1 cellular context compared by ENCODE assay signal in the genomic region with DNA sequence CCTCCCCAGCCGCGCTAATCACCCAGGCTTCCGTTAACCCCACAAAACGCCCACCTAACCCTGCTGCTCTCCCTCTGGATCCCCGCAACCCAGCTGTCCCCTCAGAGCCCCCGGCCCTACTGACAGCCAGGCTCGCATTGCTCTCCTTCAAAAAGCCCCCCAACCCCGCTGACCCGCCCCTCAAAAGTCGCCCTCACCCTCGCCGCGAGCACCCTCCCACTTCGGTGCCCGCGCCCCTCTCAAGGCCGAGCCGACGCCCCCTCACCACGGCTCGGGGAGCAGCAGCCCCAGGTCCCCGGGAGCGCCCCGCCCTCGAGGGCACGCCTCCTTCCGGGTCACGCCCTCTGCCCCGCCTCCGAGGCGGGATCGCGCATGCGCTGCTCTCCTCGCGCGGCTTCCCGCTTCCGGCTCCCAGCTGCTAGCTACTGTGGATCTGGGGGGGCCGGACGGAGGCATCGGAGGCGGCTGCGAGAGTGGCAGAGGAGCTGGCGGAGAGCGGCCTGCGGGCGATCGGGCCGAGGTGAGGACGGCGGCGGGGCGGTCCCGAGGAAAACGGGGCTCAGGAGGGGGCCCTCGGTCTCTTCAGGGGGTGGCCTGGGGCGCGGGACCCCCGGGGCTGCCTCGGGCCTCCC.
TF ChIP-seq lines count a peak whose summit lies in the region.

No MANE protein-coding gene starts in this region.

TF ChIP-seq in HepG2, 621 proteins besides CTCF, POLR2A, EP300 and RAD21 (continued from another document and continues in another):
- TF ChIP-seq, protein P1, sequence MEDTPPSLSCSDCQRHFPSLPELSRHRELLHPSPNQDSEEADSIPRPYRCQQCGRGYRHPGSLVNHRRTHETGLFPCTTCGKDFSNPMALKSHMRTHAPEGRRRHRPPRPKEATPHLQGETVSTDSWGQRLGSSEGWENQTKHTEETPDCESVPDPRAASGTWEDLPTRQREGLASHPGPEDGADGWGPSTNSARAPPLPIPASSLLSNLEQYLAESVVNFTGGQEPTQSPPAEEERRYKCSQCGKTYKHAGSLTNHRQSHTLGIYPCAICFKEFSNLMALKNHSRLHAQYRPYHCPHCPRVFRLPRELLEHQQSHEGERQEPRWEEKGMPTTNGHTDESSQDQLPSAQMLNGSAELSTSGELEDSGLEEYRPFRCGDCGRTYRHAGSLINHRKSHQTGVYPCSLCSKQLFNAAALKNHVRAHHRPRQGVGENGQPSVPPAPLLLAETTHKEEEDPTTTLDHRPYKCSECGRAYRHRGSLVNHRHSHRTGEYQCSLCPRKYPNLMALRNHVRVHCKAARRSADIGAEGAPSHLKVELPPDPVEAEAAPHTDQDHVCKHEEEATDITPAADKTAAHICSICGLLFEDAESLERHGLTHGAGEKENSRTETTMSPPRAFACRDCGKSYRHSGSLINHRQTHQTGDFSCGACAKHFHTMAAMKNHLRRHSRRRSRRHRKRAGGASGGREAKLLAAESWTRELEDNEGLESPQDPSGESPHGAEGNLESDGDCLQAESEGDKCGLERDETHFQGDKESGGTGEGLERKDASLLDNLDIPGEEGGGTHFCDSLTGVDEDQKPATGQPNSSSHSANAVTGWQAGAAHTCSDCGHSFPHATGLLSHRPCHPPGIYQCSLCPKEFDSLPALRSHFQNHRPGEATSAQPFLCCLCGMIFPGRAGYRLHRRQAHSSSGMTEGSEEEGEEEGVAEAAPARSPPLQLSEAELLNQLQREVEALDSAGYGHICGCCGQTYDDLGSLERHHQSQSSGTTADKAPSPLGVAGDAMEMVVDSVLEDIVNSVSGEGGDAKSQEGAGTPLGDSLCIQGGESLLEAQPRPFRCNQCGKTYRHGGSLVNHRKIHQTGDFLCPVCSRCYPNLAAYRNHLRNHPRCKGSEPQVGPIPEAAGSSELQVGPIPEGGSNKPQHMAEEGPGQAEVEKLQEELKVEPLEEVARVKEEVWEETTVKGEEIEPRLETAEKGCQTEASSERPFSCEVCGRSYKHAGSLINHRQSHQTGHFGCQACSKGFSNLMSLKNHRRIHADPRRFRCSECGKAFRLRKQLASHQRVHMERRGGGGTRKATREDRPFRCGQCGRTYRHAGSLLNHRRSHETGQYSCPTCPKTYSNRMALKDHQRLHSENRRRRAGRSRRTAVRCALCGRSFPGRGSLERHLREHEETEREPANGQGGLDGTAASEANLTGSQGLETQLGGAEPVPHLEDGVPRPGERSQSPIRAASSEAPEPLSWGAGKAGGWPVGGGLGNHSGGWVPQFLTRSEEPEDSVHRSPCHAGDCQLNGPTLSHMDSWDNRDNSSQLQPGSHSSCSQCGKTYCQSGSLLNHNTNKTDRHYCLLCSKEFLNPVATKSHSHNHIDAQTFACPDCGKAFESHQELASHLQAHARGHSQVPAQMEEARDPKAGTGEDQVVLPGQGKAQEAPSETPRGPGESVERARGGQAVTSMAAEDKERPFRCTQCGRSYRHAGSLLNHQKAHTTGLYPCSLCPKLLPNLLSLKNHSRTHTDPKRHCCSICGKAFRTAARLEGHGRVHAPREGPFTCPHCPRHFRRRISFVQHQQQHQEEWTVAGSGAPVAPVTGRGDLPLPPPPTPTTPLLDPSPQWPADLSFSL (CRISPR knock-in tag; IDR thresholded peaks at IDR 0.05) = no peak
- TF ChIP-seq, protein P2, sequence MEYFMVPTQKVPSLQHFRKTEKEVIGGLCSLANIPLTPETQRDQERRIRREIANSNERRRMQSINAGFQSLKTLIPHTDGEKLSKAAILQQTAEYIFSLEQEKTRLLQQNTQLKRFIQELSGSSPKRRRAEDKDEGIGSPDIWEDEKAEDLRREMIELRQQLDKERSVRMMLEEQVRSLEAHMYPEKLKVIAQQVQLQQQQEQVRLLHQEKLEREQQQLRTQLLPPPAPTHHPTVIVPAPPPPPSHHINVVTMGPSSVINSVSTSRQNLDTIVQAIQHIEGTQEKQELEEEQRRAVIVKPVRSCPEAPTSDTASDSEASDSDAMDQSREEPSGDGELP (IDR thresholded peaks at IDR 0.05; ENCODE audit: borderline replicate concordance, low read depth) = peak; percentile 92
- TF ChIP-seq, protein P3, sequence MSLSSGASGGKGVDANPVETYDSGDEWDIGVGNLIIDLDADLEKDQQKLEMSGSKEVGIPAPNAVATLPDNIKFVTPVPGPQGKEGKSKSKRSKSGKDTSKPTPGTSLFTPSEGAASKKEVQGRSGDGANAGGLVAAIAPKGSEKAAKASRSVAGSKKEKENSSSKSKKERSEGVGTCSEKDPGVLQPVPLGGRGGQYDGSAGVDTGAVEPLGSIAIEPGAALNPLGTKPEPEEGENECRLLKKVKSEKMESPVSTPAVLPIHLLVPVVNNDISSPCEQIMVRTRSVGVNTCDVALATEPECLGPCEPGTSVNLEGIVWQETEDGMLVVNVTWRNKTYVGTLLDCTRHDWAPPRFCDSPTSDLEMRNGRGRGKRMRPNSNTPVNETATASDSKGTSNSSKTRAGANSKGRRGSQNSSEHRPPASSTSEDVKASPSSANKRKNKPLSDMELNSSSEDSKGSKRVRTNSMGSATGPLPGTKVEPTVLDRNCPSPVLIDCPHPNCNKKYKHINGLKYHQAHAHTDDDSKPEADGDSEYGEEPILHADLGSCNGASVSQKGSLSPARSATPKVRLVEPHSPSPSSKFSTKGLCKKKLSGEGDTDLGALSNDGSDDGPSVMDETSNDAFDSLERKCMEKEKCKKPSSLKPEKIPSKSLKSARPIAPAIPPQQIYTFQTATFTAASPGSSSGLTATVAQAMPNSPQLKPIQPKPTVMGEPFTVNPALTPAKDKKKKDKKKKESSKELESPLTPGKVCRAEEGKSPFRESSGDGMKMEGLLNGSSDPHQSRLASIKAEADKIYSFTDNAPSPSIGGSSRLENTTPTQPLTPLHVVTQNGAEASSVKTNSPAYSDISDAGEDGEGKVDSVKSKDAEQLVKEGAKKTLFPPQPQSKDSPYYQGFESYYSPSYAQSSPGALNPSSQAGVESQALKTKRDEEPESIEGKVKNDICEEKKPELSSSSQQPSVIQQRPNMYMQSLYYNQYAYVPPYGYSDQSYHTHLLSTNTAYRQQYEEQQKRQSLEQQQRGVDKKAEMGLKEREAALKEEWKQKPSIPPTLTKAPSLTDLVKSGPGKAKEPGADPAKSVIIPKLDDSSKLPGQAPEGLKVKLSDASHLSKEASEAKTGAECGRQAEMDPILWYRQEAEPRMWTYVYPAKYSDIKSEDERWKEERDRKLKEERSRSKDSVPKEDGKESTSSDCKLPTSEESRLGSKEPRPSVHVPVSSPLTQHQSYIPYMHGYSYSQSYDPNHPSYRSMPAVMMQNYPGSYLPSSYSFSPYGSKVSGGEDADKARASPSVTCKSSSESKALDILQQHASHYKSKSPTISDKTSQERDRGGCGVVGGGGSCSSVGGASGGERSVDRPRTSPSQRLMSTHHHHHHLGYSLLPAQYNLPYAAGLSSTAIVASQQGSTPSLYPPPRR (CRISPR knock-in tag; IDR thresholded peaks at IDR 0.05; ENCODE audit: borderline replicate concordance) = no peak
- 0 out of 2 replicates have a peak, but pooled peaks have one; percentile 11 for TF ChIP-seq ZNF224 (CRISPR knock-in tag; IDR thresholded peaks at IDR 0.05)
- TF ChIP-seq ZNF563 (CRISPR knock-in tag; IDR thresholded peaks at IDR 0.05) = no peak; the same call in 1 of the 2 replicates
- peak; percentile 90 for TF ChIP-seq PHF20 (CRISPR knock-in tag; IDR thresholded peaks at IDR 0.05)
- no peak for TF ChIP-seq ZNF749 (CRISPR knock-in tag; IDR thresholded peaks at IDR 0.05; ENCODE audit: borderline replicate concordance)
- TF ChIP-seq ZNF549 (CRISPR knock-in tag; IDR thresholded peaks at IDR 0.05) = no peak
- TF ChIP-seq ZFP62 (CRISPR knock-in tag; IDR thresholded peaks at IDR 0.05) = no peak
- no peak for TF ChIP-seq ZNF781 (CRISPR knock-in tag; IDR thresholded peaks at IDR 0.05; ENCODE audit: borderline replicate concordance, not compliant biosample characterization)
- TF ChIP-seq ZEB1 (IDR thresholded peaks at IDR 0.05; ENCODE audit: insufficient replicate concordance, low read depth) = no peak
- no peak for TF ChIP-seq TCF12 (IDR thresholded peaks at IDR 0.05)
- no peak for TF ChIP-seq TCF12 (CRISPR knock-in tag; IDR thresholded peaks at IDR 0.05)
- no peak for TF ChIP-seq RFXAP (CRISPR knock-in tag; IDR thresholded peaks at IDR 0.05; ENCODE audit: borderline replicate concordance)
- no peak for TF ChIP-seq RCOR2 (CRISPR knock-in tag; IDR thresholded peaks at IDR 0.05)
- TF ChIP-seq KLF11 (CRISPR knock-in tag; IDR thresholded peaks at IDR 0.05) = no peak
- TF ChIP-seq, protein P4, sequence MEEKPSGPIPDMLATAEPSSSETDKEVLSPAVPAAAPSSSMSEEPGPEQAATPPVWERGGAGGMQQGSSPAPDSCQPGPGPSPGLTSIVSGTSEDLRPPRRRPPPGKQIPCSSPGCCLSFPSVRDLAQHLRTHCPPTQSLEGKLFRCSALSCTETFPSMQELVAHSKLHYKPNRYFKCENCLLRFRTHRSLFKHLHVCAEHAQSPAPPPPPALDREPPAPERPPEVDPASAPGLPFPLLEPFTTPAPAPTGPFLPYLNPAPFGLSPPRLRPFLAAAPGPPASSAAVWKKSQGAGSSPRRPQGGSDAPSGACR (CRISPR knock-in tag; IDR thresholded peaks at IDR 0.05) = no peak
- TF ChIP-seq RFX1 (IDR thresholded peaks at IDR 0.05) = no peak
- TF ChIP-seq, protein P5, sequence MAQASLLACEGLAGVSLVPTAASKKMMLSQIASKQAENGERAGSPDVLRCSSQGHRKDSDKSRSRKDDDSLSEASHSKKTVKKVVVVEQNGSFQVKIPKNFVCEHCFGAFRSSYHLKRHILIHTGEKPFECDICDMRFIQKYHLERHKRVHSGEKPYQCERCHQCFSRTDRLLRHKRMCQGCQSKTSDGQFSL (CRISPR knock-in tag; IDR thresholded peaks at IDR 0.05) = no peak
- TF ChIP-seq ZNF468 (CRISPR knock-in tag; IDR thresholded peaks at IDR 0.05) = no peak
- no peak for TF ChIP-seq DNMT1 (CRISPR knock-in tag; IDR thresholded peaks at IDR 0.05)
- no peak for TF ChIP-seq ZNF775 (CRISPR knock-in tag; IDR thresholded peaks at IDR 0.05; ENCODE audit: borderline replicate concordance)
- no peak for TF ChIP-seq HOXA9 (CRISPR knock-in tag; IDR thresholded peaks at IDR 0.05; ENCODE audit: borderline replicate concordance)
- TF ChIP-seq, protein P6, sequence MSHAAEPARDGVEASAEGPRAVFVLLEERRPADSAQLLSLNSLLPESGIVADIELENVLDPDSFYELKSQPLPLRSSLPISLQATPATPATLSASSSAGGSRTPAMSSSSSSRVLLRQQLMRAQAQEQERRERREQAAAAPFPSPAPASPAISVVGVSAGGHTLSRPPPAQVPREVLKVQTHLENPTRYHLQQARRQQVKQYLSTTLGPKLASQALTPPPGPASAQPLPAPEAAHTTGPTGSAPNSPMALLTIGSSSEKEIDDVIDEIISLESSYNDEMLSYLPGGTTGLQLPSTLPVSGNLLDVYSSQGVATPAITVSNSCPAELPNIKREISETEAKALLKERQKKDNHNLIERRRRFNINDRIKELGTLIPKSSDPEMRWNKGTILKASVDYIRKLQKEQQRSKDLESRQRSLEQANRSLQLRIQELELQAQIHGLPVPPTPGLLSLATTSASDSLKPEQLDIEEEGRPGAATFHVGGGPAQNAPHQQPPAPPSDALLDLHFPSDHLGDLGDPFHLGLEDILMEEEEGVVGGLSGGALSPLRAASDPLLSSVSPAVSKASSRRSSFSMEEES (CRISPR knock-in tag; IDR thresholded peaks at IDR 0.05) = 0 out of 2 replicates have a peak, but pooled peaks have one; percentile 47
- no peak for TF ChIP-seq ZNF20 (CRISPR knock-in tag; IDR thresholded peaks at IDR 0.05)
- no peak for TF ChIP-seq ZSCAN25 (CRISPR knock-in tag; IDR thresholded peaks at IDR 0.05)
- no peak for TF ChIP-seq SRY (CRISPR knock-in tag; IDR thresholded peaks at IDR 0.05)
- TF ChIP-seq ZNF34 (CRISPR knock-in tag; IDR thresholded peaks at IDR 0.05; ENCODE audit: borderline replicate concordance) = no peak
- TF ChIP-seq ZNF670 (CRISPR knock-in tag; IDR thresholded peaks at IDR 0.05; ENCODE audit: borderline replicate concordance) = no peak
- no peak for TF ChIP-seq HNF4G (IDR thresholded peaks at IDR 0.05; ENCODE audit: borderline replicate concordance, low read depth, low read length)
- TF ChIP-seq HNF4G (CRISPR knock-in tag; IDR thresholded peaks at IDR 0.05; ENCODE audit: borderline replicate concordance, low read depth) = no peak
- TF ChIP-seq, protein P7, sequence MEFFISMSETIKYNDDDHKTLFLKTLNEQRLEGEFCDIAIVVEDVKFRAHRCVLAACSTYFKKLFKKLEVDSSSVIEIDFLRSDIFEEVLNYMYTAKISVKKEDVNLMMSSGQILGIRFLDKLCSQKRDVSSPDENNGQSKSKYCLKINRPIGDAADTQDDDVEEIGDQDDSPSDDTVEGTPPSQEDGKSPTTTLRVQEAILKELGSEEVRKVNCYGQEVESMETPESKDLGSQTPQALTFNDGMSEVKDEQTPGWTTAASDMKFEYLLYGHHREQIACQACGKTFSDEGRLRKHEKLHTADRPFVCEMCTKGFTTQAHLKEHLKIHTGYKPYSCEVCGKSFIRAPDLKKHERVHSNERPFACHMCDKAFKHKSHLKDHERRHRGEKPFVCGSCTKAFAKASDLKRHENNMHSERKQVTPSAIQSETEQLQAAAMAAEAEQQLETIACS (CRISPR knock-in tag; IDR thresholded peaks at IDR 0.05) = no peak
- TF ChIP-seq, protein P8, sequence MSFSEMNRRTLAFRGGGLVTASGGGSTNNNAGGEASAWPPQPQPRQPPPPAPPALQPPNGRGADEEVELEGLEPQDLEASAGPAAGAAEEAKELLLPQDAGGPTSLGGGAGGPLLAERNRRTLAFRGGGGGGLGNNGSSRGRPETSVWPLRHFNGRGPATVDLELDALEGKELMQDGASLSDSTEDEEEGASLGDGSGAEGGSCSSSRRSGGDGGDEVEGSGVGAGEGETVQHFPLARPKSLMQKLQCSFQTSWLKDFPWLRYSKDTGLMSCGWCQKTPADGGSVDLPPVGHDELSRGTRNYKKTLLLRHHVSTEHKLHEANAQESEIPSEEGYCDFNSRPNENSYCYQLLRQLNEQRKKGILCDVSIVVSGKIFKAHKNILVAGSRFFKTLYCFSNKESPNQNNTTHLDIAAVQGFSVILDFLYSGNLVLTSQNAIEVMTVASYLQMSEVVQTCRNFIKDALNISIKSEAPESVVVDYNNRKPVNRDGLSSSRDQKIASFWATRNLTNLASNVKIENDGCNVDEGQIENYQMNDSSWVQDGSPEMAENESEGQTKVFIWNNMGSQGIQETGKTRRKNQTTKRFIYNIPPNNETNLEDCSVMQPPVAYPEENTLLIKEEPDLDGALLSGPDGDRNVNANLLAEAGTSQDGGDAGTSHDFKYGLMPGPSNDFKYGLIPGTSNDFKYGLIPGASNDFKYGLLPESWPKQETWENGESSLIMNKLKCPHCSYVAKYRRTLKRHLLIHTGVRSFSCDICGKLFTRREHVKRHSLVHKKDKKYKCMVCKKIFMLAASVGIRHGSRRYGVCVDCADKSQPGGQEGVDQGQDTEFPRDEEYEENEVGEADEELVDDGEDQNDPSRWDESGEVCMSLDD (CRISPR knock-in tag; IDR thresholded peaks at IDR 0.05; ENCODE audit: borderline replicate concordance) = no peak
- TF ChIP-seq, protein P9, sequence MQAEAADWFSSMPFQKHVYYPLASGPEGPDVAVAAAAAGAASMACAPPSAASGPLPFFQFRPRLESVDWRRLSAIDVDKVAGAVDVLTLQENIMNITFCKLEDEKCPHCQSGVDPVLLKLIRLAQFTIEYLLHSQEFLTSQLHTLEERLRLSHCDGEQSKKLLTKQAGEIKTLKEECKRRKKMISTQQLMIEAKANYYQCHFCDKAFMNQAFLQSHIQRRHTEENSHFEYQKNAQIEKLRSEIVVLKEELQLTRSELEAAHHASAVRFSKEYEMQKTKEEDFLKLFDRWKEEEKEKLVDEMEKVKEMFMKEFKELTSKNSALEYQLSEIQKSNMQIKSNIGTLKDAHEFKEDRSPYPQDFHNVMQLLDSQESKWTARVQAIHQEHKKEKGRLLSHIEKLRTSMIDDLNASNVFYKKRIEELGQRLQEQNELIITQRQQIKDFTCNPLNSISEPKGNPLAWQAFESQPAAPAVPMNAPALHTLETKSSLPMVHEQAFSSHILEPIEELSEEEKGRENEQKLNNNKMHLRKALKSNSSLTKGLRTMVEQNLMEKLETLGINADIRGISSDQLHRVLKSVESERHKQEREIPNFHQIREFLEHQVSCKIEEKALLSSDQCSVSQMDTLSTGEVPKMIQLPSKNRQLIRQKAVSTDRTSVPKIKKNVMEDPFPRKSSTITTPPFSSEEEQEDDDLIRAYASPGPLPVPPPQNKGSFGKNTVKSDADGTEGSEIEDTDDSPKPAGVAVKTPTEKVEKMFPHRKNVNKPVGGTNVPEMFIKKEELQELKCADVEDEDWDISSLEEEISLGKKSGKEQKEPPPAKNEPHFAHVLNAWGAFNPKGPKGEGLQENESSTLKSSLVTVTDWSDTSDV (CRISPR knock-in tag; IDR thresholded peaks at IDR 0.05) = no peak
